Comparison of ENCODE assay signal across 1 cellular context in the genomic region with DNA sequence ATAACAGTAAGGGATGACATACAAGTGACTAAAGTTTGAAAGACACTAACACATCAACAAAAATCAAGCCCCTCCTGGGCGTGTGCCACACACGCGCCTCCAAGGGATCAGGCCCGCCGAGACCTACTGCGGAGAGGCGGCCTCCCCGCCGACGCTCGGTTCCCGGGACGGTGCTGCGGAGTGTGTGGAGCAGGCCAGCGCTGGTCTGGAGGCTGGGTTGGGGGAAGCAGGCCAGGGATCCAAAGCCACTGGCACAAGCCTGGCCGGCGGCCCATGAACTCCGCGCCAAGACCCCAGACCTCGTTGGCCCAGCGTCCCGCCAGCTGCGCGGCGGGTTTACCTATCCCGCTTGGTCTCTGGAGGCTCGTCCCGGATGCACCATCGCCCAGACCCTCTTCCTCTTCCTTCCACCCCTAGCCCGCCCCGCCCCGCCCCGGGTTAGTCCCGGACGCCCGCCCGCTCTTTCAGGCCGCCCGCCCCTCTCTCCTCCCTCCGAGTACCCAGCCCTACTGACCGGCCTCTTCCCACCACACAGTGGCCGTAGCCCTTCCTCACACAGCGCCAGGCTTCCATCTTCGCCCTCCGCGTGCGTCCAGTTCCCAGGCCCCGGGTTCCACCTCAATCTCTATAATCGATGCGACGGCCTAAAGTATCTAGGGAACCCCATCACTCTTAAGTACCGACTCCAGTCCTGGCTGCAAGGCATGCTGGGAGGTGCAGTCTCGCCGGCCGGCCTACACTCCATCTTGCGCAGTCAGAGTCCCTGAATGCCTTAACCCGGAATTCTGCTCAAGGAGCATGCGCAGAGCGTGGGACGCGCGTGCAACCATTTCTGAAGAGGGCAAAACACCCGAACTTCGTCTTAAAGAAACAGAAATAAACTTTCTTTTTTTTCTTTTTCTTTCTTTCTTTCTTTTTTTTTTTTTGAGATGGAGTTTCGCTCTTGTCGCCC.
TF ChIP-seq lines count a peak whose summit lies in the region.

A gene with protein sequence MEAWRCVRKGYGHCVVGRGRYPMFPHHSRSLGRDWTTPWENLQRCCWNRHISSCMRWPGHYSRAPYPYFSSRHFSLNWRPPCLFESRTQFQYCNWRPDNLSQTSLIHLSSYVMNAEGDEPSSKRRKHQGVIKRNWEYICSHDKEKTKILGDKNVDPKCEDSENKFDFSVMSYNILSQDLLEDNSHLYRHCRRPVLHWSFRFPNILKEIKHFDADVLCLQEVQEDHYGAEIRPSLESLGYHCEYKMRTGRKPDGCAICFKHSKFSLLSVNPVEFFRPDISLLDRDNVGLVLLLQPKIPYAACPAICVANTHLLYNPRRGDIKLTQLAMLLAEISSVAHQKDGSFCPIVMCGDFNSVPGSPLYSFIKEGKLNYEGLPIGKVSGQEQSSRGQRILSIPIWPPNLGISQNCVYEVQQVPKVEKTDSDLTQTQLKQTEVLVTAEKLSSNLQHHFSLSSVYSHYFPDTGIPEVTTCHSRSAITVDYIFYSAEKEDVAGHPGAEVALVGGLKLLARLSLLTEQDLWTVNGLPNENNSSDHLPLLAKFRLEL (minus strand): TSS at position 769 of the 952 bp plus-strand sequence. CDS start 196 bp downstream, at position 573.

TF ChIP-seq in K562, 482 proteins besides CTCF, POLR2A, EP300 and RAD21 (continued from another document and continues in another):
- TF ChIP-seq, protein P1, sequence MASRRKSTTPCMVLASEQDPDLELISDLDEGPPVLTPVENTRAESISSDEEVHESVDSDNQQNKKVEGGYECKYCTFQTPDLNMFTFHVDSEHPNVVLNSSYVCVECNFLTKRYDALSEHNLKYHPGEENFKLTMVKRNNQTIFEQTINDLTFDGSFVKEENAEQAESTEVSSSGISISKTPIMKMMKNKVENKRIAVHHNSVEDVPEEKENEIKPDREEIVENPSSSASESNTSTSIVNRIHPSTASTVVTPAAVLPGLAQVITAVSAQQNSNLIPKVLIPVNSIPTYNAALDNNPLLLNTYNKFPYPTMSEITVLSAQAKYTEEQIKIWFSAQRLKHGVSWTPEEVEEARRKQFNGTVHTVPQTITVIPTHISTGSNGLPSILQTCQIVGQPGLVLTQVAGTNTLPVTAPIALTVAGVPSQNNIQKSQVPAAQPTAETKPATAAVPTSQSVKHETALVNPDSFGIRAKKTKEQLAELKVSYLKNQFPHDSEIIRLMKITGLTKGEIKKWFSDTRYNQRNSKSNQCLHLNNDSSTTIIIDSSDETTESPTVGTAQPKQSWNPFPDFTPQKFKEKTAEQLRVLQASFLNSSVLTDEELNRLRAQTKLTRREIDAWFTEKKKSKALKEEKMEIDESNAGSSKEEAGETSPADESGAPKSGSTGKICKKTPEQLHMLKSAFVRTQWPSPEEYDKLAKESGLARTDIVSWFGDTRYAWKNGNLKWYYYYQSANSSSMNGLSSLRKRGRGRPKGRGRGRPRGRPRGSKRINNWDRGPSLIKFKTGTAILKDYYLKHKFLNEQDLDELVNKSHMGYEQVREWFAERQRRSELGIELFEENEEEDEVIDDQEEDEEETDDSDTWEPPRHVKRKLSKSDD (conservative IDR thresholded peaks at IDR 0.05; ENCODE audit: low read length), result no peak
- TF ChIP-seq NCOA1 (IDR thresholded peaks at IDR 0.05; ENCODE audit: low read depth), result no peak
- peak; percentile 51; the same call in 1 of the 2 replicates for TF ChIP-seq DDX20 (tag; IDR thresholded peaks at IDR 0.05; ENCODE audit: low read depth)
- TF ChIP-seq NCOR1 (IDR thresholded peaks at IDR 0.05), result no peak; the same call in 1 of the 2 replicates
- 0 out of 2 replicates have a peak, but pooled peaks have one; percentile 25 for TF ChIP-seq ZNF584 (CRISPR knock-in tag; IDR thresholded peaks at IDR 0.05; ENCODE audit: low read depth)
- TF ChIP-seq, protein P2, sequence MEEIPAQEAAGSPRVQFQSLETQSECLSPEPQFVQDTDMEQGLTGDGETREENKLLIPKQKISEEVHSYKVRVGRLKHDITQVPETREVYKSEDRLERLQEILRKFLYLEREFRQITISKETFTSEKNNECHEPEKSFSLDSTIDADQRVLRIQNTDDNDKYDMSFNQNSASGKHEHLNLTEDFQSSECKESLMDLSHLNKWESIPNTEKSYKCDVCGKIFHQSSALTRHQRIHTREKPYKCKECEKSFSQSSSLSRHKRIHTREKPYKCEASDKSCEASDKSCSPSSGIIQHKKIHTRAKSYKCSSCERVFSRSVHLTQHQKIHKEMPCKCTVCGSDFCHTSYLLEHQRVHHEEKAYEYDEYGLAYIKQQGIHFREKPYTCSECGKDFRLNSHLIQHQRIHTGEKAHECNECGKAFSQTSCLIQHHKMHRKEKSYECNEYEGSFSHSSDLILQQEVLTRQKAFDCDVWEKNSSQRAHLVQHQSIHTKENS (CRISPR knock-in tag; IDR thresholded peaks at IDR 0.05), result no peak
- peak; percentile 72 for TF ChIP-seq PHF20 (IDR thresholded peaks at IDR 0.05; ENCODE audit: partially characterized antibody)
- TF ChIP-seq CBFA2T2 (conservative IDR thresholded peaks at IDR 0.05), result no peak
- TF ChIP-seq, protein P3, sequence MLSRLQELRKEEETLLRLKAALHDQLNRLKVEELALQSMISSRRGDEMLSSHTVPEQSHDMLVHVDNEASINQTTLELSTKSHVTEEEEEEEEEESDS (CRISPR knock-in tag; IDR thresholded peaks at IDR 0.05), result no peak
- TF ChIP-seq, protein P4, sequence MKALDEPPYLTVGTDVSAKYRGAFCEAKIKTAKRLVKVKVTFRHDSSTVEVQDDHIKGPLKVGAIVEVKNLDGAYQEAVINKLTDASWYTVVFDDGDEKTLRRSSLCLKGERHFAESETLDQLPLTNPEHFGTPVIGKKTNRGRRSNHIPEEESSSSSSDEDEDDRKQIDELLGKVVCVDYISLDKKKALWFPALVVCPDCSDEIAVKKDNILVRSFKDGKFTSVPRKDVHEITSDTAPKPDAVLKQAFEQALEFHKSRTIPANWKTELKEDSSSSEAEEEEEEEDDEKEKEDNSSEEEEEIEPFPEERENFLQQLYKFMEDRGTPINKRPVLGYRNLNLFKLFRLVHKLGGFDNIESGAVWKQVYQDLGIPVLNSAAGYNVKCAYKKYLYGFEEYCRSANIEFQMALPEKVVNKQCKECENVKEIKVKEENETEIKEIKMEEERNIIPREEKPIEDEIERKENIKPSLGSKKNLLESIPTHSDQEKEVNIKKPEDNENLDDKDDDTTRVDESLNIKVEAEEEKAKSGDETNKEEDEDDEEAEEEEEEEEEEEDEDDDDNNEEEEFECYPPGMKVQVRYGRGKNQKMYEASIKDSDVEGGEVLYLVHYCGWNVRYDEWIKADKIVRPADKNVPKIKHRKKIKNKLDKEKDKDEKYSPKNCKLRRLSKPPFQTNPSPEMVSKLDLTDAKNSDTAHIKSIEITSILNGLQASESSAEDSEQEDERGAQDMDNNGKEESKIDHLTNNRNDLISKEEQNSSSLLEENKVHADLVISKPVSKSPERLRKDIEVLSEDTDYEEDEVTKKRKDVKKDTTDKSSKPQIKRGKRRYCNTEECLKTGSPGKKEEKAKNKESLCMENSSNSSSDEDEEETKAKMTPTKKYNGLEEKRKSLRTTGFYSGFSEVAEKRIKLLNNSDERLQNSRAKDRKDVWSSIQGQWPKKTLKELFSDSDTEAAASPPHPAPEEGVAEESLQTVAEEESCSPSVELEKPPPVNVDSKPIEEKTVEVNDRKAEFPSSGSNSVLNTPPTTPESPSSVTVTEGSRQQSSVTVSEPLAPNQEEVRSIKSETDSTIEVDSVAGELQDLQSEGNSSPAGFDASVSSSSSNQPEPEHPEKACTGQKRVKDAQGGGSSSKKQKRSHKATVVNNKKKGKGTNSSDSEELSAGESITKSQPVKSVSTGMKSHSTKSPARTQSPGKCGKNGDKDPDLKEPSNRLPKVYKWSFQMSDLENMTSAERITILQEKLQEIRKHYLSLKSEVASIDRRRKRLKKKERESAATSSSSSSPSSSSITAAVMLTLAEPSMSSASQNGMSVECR (CRISPR knock-in tag; IDR thresholded peaks at IDR 0.05), result peak; percentile 65; the same call in 1 of the 2 replicates
- no peak for TF ChIP-seq RBM39 (optimal IDR thresholded peaks at IDR 0.05; ENCODE audit: low read depth, low read length)
- TF ChIP-seq, protein P5, sequence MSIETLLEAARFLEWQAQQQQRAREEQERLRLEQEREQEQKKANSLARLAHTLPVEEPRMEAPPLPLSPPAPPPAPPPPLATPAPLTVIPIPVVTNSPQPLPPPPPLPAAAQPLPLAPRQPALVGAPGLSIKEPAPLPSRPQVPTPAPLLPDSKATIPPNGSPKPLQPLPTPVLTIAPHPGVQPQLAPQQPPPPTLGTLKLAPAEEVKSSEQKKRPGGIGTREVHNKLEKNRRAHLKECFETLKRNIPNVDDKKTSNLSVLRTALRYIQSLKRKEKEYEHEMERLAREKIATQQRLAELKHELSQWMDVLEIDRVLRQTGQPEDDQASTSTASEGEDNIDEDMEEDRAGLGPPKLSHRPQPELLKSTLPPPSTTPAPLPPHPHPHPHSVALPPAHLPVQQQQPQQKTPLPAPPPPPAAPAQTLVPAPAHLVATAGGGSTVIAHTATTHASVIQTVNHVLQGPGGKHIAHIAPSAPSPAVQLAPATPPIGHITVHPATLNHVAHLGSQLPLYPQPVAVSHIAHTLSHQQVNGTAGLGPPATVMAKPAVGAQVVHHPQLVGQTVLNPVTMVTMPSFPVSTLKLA (conservative IDR thresholded peaks at IDR 0.05), result peak; percentile 56 to 73
- TF ChIP-seq, protein P6, sequence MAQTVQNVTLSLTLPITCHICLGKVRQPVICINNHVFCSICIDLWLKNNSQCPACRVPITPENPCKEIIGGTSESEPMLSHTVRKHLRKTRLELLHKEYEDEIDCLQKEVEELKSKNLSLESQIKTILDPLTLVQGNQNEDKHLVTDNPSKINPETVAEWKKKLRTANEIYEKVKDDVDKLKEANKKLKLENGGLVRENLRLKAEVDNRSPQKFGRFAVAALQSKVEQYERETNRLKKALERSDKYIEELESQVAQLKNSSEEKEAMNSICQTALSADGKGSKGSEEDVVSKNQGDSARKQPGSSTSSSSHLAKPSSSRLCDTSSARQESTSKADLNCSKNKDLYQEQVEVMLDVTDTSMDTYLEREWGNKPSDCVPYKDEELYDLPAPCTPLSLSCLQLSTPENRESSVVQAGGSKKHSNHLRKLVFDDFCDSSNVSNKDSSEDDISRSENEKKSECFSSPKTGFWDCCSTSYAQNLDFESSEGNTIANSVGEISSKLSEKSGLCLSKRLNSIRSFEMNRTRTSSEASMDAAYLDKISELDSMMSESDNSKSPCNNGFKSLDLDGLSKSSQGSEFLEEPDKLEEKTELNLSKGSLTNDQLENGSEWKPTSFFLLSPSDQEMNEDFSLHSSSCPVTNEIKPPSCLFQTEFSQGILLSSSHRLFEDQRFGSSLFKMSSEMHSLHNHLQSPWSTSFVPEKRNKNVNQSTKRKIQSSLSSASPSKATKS (CRISPR knock-in tag; IDR thresholded peaks at IDR 0.05), result 0 out of 2 replicates have a peak, but pooled peaks have one; percentile 20
- peak; percentile 95 for TF ChIP-seq PHF8 (IDR thresholded peaks at IDR 0.05; ENCODE audit: borderline replicate concordance, low read length)
- peak; percentile 99 for TF ChIP-seq NRF1 (conservative IDR thresholded peaks at IDR 0.05 in 1 of 2, IDR thresholded peaks at IDR 0.05 in 1 of 2)
- TF ChIP-seq C11orf30 (IDR thresholded peaks at IDR 0.05; ENCODE audit: low read depth), result peak; percentile 60; the same call in 1 of the 2 replicates
- no peak for TF ChIP-seq MCM5 (IDR thresholded peaks at IDR 0.05; ENCODE audit: low read depth)
- TF ChIP-seq ETV6 (IDR thresholded peaks at IDR 0.05; ENCODE audit: borderline replicate concordance in 1 of 2, low read depth in 2 of 2, low read length in 1 of 2), result no peak
- peak; percentile 68; the same call in 1 of the 2 replicates for TF ChIP-seq ETV6 (CRISPR knock-in tag; IDR thresholded peaks at IDR 0.05; ENCODE audit: borderline replicate concordance)
- TF ChIP-seq CEBPG (CRISPR knock-in tag; IDR thresholded peaks at IDR 0.05), result no peak; the same call in 1 of the 2 replicates
- TF ChIP-seq CEBPG (tag; conservative IDR thresholded peaks at IDR 0.05 in 1 of 2, IDR thresholded peaks at IDR 0.05 in 1 of 2), result no peak
- TF ChIP-seq ZNF143 (CRISPR knock-in tag; IDR thresholded peaks at IDR 0.05), result peak; percentile 86
- no peak for TF ChIP-seq NUFIP1 (IDR thresholded peaks at IDR 0.05; ENCODE audit: partially characterized antibody)
- no peak for TF ChIP-seq PHTF2 (CRISPR knock-in tag; IDR thresholded peaks at IDR 0.05)
- TF ChIP-seq, protein P7, sequence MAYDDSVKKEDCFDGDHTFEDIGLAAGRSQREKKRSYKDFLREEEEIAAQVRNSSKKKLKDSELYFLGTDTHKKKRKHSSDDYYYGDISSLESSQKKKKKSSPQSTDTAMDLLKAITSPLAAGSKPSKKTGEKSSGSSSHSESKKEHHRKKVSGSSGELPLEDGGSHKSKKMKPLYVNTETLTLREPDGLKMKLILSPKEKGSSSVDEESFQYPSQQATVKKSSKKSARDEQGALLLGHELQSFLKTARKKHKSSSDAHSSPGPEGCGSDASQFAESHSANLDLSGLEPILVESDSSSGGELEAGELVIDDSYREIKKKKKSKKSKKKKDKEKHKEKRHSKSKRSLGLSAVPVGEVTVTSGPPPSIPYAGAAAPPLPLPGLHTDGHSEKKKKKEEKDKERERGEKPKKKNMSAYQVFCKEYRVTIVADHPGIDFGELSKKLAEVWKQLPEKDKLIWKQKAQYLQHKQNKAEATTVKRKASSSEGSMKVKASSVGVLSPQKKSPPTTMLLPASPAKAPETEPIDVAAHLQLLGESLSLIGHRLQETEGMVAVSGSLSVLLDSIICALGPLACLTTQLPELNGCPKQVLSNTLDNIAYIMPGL (CRISPR knock-in tag; IDR thresholded peaks at IDR 0.05), result 0 out of 2 replicates have a peak, but pooled peaks have one; percentile 46
- no peak for TF ChIP-seq XRCC3 (IDR thresholded peaks at IDR 0.05)
- TF ChIP-seq CBX5 (IDR thresholded peaks at IDR 0.05; ENCODE audit: borderline replicate concordance, low read depth), result peak; percentile 60; the same call in 1 of the 2 replicates
- no peak for TF ChIP-seq GATAD2A (IDR thresholded peaks at IDR 0.05)
- 0 out of 2 replicates have a peak, but pooled peaks have one; percentile 1 for TF ChIP-seq ZNF316 (IDR thresholded peaks at IDR 0.05)
- peak; percentile 86; the same call in 1 of the 2 replicates for TF ChIP-seq CTBP1 (IDR thresholded peaks at IDR 0.05; ENCODE audit: borderline replicate concordance)
- TF ChIP-seq SUPT5H (IDR thresholded peaks at IDR 0.05), result peak; percentile 82
- TF ChIP-seq EZH2 (IDR thresholded peaks at IDR 0.05; ENCODE audit: borderline replicate concordance, low read depth, low read length), result no peak
- TF ChIP-seq CHCHD3 (CRISPR knock-in tag; IDR thresholded peaks at IDR 0.05), result no peak
- no peak; the same call in 1 of the 2 replicates for TF ChIP-seq KLF6 (CRISPR knock-in tag; IDR thresholded peaks at IDR 0.05; ENCODE audit: borderline replicate concordance)
- TF ChIP-seq ZNF77 (CRISPR knock-in tag; IDR thresholded peaks at IDR 0.05), result no peak
- peak; percentile 90 for TF ChIP-seq L3MBTL2 (IDR thresholded peaks at IDR 0.05)
- TF ChIP-seq ELF2 (CRISPR knock-in tag; IDR thresholded peaks at IDR 0.05), result peak; percentile 80; the same call in 1 of the 2 replicates
- TF ChIP-seq HDAC8 (tag; IDR thresholded peaks at IDR 0.05), result no peak
- no peak for TF ChIP-seq FOXJ2 (tag; IDR thresholded peaks at IDR 0.05)
- TF ChIP-seq RB1 (IDR thresholded peaks at IDR 0.05; ENCODE audit: low read depth), result peak; percentile 51
- TF ChIP-seq POLR3G (IDR thresholded peaks at IDR 0.05; ENCODE audit: extremely low read depth, insufficient read length, insufficient replicate concordance), result no peak
- TF ChIP-seq ZNF253 (CRISPR knock-in tag; conservative IDR thresholded peaks at IDR 0.05), result no peak
- TF ChIP-seq ARID1B (IDR thresholded peaks at IDR 0.05), result 0 out of 2 replicates have a peak, but pooled peaks have one; percentile 40
- TF ChIP-seq ZNF408 (CRISPR knock-in tag; IDR thresholded peaks at IDR 0.05; ENCODE audit: low read depth), result no peak
- TF ChIP-seq DIDO1 (tag; IDR thresholded peaks at IDR 0.05; ENCODE audit: low read depth), result peak; percentile 68
- peak; percentile 51 for TF ChIP-seq NFIC (IDR thresholded peaks at IDR 0.05)
- peak in 1 of 2 experiments; percentile 53; a peak in 2 of 4 replicates for TF ChIP-seq FOXK2 (conservative IDR thresholded peaks at IDR 0.05 in 1 of 2, IDR thresholded peaks at IDR 0.05 in 1 of 2; ENCODE audit: low read depth in 2 of 2)
- no peak for TF ChIP-seq XRCC5 (IDR thresholded peaks at IDR 0.05; ENCODE audit: low read depth, low read length)
